8 cellular contexts compared by ENCODE assay signal in the genomic region with DNA sequence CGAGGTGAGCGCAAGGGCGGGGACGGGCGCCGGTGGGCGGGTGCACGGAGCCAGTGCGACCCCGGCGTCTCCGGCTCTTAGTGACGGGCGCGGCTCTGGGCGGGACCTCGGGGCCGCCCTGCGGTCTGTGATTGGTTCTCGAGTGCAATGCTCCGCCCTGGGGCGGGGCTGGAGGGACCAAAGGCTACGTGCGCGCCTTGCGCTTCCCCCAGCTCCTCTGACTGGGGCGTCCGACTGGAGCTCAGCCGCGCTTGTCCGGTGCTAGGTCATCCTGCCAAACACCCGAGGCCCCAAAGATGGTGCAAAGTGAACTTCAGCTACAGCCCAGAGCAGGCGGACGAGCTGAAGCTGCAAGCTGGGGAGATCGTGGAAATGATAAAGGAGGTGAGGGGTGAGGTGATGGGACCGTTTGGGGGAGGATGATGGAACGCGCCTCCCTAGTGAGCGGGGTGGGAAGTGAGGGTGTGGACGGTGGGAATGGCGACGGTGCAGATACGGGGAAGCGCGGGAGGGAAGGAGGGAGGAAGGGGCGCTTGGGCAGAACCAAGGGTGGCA. TPM values are rescaled to one million over a fixed set of nuclear protein-coding genes. Genes with fewer than 3 reads are reported as not detected.
DNase-seq lines count a peak whose midpoint lies in the region; ATAC-seq and TF ChIP-seq lines count a peak whose summit lies in the region.

No MANE protein-coding gene starts in this region.

- H3K4me3 ChIP-seq in SU-DHL-6 (ENCODE audit: insufficient read depth, low read length, poor library complexity, severe bottlenecking) (peak overlapping the region; percentile 59), adipocyte (ENCODE audit: low read length) (peak overlapping the region; percentile 82), left ventricle myocardium inferior (peak overlapping the region; percentile 81), psoas muscle (peak overlapping the region; percentile 73), urinary bladder (ENCODE audit: low read depth, low read length) (peak overlapping the region; percentile 72)

- no peaks in the 10 kb centered on the region for H3K9me3 ChIP-seq in SU-DHL-6 (ENCODE audit: insufficient read depth, low read length)
- H3K9me3 ChIP-seq in adipocyte (ENCODE audit: control insufficient read depth, low read length) = no peaks in the 10 kb centered on the region
- no peaks in the 10 kb centered on the region for H3K9me3 ChIP-seq in left ventricle myocardium inferior (replicated peaks)
- no peaks in the 10 kb centered on the region for H3K9me3 ChIP-seq in psoas muscle

- no peaks in the 10 kb centered on the region for H3K9me2 ChIP-seq in SU-DHL-6 (replicated peaks; ENCODE audit: insufficient read depth, low read length)

- H3K4me1 ChIP-seq in adipocyte (ENCODE audit: control insufficient read depth, insufficient read depth, low read length) (peaks cover 11% of the 10 kb centered on the region), left ventricle myocardium inferior (peaks cover 21% of the 10 kb centered on the region), psoas muscle (peaks cover 8% of the 10 kb centered on the region), urinary bladder (ENCODE audit: insufficient read depth) (no peaks in the 10 kb centered on the region)

- H3K9ac ChIP-seq in SU-DHL-6 (ENCODE audit: low read length) (peak overlapping the region; percentile 70), adipocyte (ENCODE audit: low read length) (peak overlapping the region; percentile 72)

- CTCF ChIA-PET in GM10248 (lab: Yijun Ruan, JAX) = interaction anchor here (1.0 to 2.2 kb wide), 12 partner anchors 8 to 172 kb away, joined by 3 to 11 read pairs (median 5); a partner anchor contains a TSS

- intact Hi-C loops in left ventricle myocardium inferior (cut with micrococcal nuclease) = no loop called here
- intact Hi-C loops in psoas muscle (cut with DNase I) = loop anchor here in 1 of 2 donors (5.0 kb wide), 1 partner anchor 115 kb away; no protein-coding TSS in a partner anchor

- no peaks in the 10 kb centered on the region for H4K20me1 ChIP-seq in SU-DHL-6 (ENCODE audit: low read depth, low read length)

- peak overlapping the region; percentile 67 for H3K4me2 ChIP-seq in SU-DHL-6 (ENCODE audit: low read depth, low read length, poor library complexity, severe bottlenecking)

- ATAC-seq in HG02588 (IDR thresholded peaks at IDR 0.05; ENCODE audit: unreplicated experiment) (peak; percentile 96), psoas muscle (peak; percentile 92 to 94 (median 92))

- 0 out of 2 replicates have a peak, but pooled peaks cover 5% of the 10 kb centered on the region for H3K36me3 ChIP-seq in SU-DHL-6 (ENCODE audit: low read length)
- H3K36me3 ChIP-seq in adipocyte (ENCODE audit: control insufficient read depth, insufficient read depth, low read length, severe bottlenecking) = peaks cover 35% of the 10 kb centered on the region
- H3K36me3 ChIP-seq in left ventricle myocardium inferior = peaks cover 26% of the 10 kb centered on the region
- peaks cover 0 to 57% of the 10 kb centered on the region in 2 donors for H3K36me3 ChIP-seq in psoas muscle (ENCODE audit: insufficient read depth in 1 of 2, low read depth in 1 of 2)
- H3K36me3 ChIP-seq in urinary bladder (ENCODE audit: insufficient read depth) = no peaks in the 10 kb centered on the region

- peaks cover 18% of the 10 kb centered on the region for H3F3A ChIP-seq in SU-DHL-6 (ENCODE audit: insufficient read depth)

- DNase-seq in GM10248 (ENCODE audit: extremely low spot score) (peak; percentile 100), NCI-H1105 (lab: John Stamatoyannopoulos, UW) (peak; percentile 95), adipocyte (ENCODE audit: low read depth) (peak; percentile 98), left ventricle myocardium inferior (peak; percentile 94), psoas muscle (peak; percentile 92 to 95)

- H3K27ac ChIP-seq in SU-DHL-6 (ENCODE audit: low read depth, low read length) = peak overlapping the region; percentile 59
- H3K27ac ChIP-seq in left ventricle myocardium inferior (replicated peaks) = peak overlapping the region; percentile 88
- H3K27ac ChIP-seq in psoas muscle = peak overlapping the region; percentile 79
- H3K27ac ChIP-seq in urinary bladder (ENCODE audit: low read depth) = peak overlapping the region; percentile 69

- POLR2A ChIA-PET in GM10248 (lab: Yijun Ruan, JAX) = interaction anchor here (0.6 to 1.6 kb wide), 6 partner anchors 14 to 1168 kb away, joined by 3 read pairs; no protein-coding TSS in a partner anchor

- no peaks in the 10 kb centered on the region for H3K27me3 ChIP-seq in SU-DHL-6 (ENCODE audit: low read length)
- H3K27me3 ChIP-seq in adipocyte (replicated peaks; ENCODE audit: control insufficient read depth, insufficient read depth, low read length) = no peaks in the 10 kb centered on the region
- no peaks in the 10 kb centered on the region for H3K27me3 ChIP-seq in left ventricle myocardium inferior (ENCODE audit: low read depth)
- H3K27me3 ChIP-seq in psoas muscle (ENCODE audit: insufficient read depth in 3 of 3, low read length in 2 of 3) = no peaks in the 10 kb centered on the region

- 1 to 2% (median 2%) methylated on average over 40 to 46 of the region's 46 CpGs for WGBS in psoas muscle, 3 donors
- under 1% methylated on average over 46 of the region's 46 CpGs for WGBS in urinary bladder

- peak overlapping the region; percentile 69 for H2AFZ ChIP-seq in SU-DHL-6 (ENCODE audit: low read depth, low read length, severe bottlenecking)

- H3K79me2 ChIP-seq in SU-DHL-6 (ENCODE audit: insufficient read depth, low read length) = no peaks in the 10 kb centered on the region

- TF ChIP-seq CTCF in GM10248 (IDR thresholded peaks at IDR 0.05; ENCODE audit: control extremely low read depth, extremely low read depth, low read depth, missing control alignments) = no peak
- TF ChIP-seq CTCF in SU-DHL-6 (IDR thresholded peaks at IDR 0.05; ENCODE audit: insufficient read depth, low read length, poor library complexity, severe bottlenecking) = no peak
- no peak for TF ChIP-seq CTCF in left ventricle myocardium inferior (IDR thresholded peaks at IDR 0.05; ENCODE audit: borderline replicate concordance)
- no peak for TF ChIP-seq CTCF in psoas muscle (IDR thresholded peaks at IDR 0.05)

RNA-seq across cellular contexts. Expression of a gene that starts 0.8 kb away (rescaled TPM):
- 1.9 TPM for total RNA-seq in left ventricle myocardium inferior
- 1 to 10 TPM in 1 of 4 donors, under 1 TPM in 3; 0.69 to 1.1 (median 0.96) TPM for total RNA-seq in psoas muscle
- under 1 TPM; 0.36 to 0.88 (median 0.37) TPM for polyA plus RNA-seq in psoas muscle
- 3.5 TPM for total RNA-seq in urinary bladder
- polyA plus RNA-seq in urinary bladder = 1.8 TPM

RNA-seq across cellular contexts. Expression of a gene that starts 16.5 kb away (rescaled TPM):
- total RNA-seq in left ventricle myocardium inferior (10.6 TPM), psoas muscle (1 to 10 TPM; 3.3 to 8.2 (median 5.6) TPM), urinary bladder (27.7 TPM)
- polyA plus RNA-seq in psoas muscle (10 to 100 TPM in 1 of 3 donors, 1 to 10 TPM in 2; 2.6 to 13.7 (median 6.9) TPM), urinary bladder (74.7 TPM)

Comparison
In these comparisons a context has a peak if more than half of its experiments do, and no peak if none do; other contexts are left out.
1. Peak in every context shown above with its lines: DNase-seq, ATAC-seq, H3K4me3 ChIP-seq and H3K27ac ChIP-seq.